In genomic region chr10:33483124-33483794, GRCh38 we compare ENCODE assay signal across 16 cellular contexts.
DNase-seq lines count a peak whose midpoint lies in the region; ATAC-seq and TF ChIP-seq lines count a peak whose summit lies in the region.
"Had no signal": no experiment of that assay in that cellular context is flagged by ENCODE, and none has a peak within 500 bp of the region (broad histone marks: within the 10 kb centered on the region; RNA-seq: fewer than 3 reads in every experiment).

No MANE protein-coding gene starts in this region.

- no peaks in the 10 kb centered on the region for H3K36me3 ChIP-seq in prostate gland
- H3K36me3 ChIP-seq: tibial artery had no signal

- intact Hi-C loops in prostate gland (cut with DNase I) = no loop called here

- no peaks in the 10 kb centered on the region for H3K27me3 ChIP-seq in prostate gland (replicated peaks; ENCODE audit: insufficient read depth)
- H3K27me3 ChIP-seq: tibial artery had no signal

- TF ChIP-seq CTCF in chondrocyte (IDR thresholded peaks at IDR 0.05) (no peak), prostate gland (IDR thresholded peaks at IDR 0.05) (no peak)

- H3K4me3 Mint-ChIP-seq in chondrocyte (ENCODE audit: unreplicated experiment) = no peak overlapping the region
- no peak overlapping the region for H3K4me3 Mint-ChIP-seq in activated T-cell treated with anti-CD3 and anti-CD28 coated beads, Interleukin-2, amount 50 U/mL, for 72 hours
- H3K4me3 Mint-ChIP-seq: activated naive CD4-positive, alpha-beta T cell treated with anti-CD3 and anti-CD28 coated beads, Interleukin-2, amount 50 U/mL, for 24 hours had no signal

- no peaks in the 10 kb centered on the region for H3K9me3 Mint-ChIP-seq in chondrocyte (ENCODE audit: low read depth)
- H3K9me3 Mint-ChIP-seq in activated T-cell treated with anti-CD3 and anti-CD28 coated beads, Interleukin-2, amount 50 U/mL, for 72 hours = no peaks in the 10 kb centered on the region
- H3K9me3 Mint-ChIP-seq: activated naive CD4-positive, alpha-beta T cell treated with anti-CD3 and anti-CD28 coated beads, Interleukin-2, amount 50 U/mL, for 24 hours had no signal

- no peak overlapping the region for H3K4me3 ChIP-seq in prostate gland
- H3K4me3 ChIP-seq: A549, lung, tibial artery had no signal

- ATAC-seq in left lobe of liver (no peak), HG03342 (IDR thresholded peaks at IDR 0.05; ENCODE audit: unreplicated experiment) (no peak)
- no peak for ATAC-seq in activated T-cell treated with anti-CD3 and anti-CD28 coated beads, Interleukin-2, amount 50 U/mL, for 72 hours (replicated peaks in 1 of 2)
- ATAC-seq: A549 had no signal

- no peak overlapping the region for H3K27ac ChIP-seq in prostate gland
- H3K27ac ChIP-seq: tibial artery had no signal

- TF ChIP-seq POLR2A in prostate gland (IDR thresholded peaks at IDR 0.05) = no peak

- peaks cover 39% of the 10 kb centered on the region for H3K4me1 Mint-ChIP-seq in chondrocyte (ENCODE audit: low read depth)
- peaks cover 14% of the 10 kb centered on the region for H3K4me1 Mint-ChIP-seq in activated T-cell treated with anti-CD3 and anti-CD28 coated beads, Interleukin-2, amount 50 U/mL, for 72 hours (ENCODE audit: low read depth)

- H3K36me3 Mint-ChIP-seq in chondrocyte (ENCODE audit: low read depth) = no peaks in the 10 kb centered on the region
- no peaks in the 10 kb centered on the region for H3K36me3 Mint-ChIP-seq in activated T-cell treated with anti-CD3 and anti-CD28 coated beads, Interleukin-2, amount 50 U/mL, for 72 hours (ENCODE audit: insufficient read depth in 2 of 2)
- H3K36me3 Mint-ChIP-seq: activated naive CD4-positive, alpha-beta T cell treated with anti-CD3 and anti-CD28 coated beads, Interleukin-2, amount 50 U/mL, for 24 hours had no signal

- H3K27ac Mint-ChIP-seq in chondrocyte (ENCODE audit: unreplicated experiment) = peak overlapping the region; percentile 5
- no peak overlapping the region for H3K27ac Mint-ChIP-seq in activated T-cell treated with anti-CD3 and anti-CD28 coated beads, Interleukin-2, amount 50 U/mL, for 72 hours
- H3K27ac Mint-ChIP-seq: activated naive CD4-positive, alpha-beta T cell treated with anti-CD3 and anti-CD28 coated beads, Interleukin-2, amount 50 U/mL, for 24 hours had no signal

- no peaks in the 10 kb centered on the region for H3K4me1 ChIP-seq in prostate gland (replicated peaks)

- no peaks in the 10 kb centered on the region for H3K27me3 Mint-ChIP-seq in chondrocyte (ENCODE audit: low read depth)
- no peaks in the 10 kb centered on the region for H3K27me3 Mint-ChIP-seq in activated T-cell treated with anti-CD3 and anti-CD28 coated beads, Interleukin-2, amount 50 U/mL, for 72 hours (ENCODE audit: low read depth)

- H3K9me3 ChIP-seq in prostate gland = no peaks in the 10 kb centered on the region
- H3K9me3 ChIP-seq: A549, tibial artery had no signal

- 73% methylated on average over 5 of the region's 5 CpGs for WGBS in prostate gland

- DNase-seq in NCI-H82 (lab: John Stamatoyannopoulos, UW) (peak; percentile 35), NCI-H82 treated with DMSO at 0.1 percent for 48 hours (lab: John Stamatoyannopoulos, UW; ENCODE audit: unreplicated experiment) (no peak), NCI-H345 treated with DMSO at 0.1 percent for 48 hours (lab: John Stamatoyannopoulos, UW; ENCODE audit: unreplicated experiment) (peak; percentile 73), chondrocyte (ENCODE audit: low spot score) (no peak), prostate gland (ENCODE audit: low spot score) (no peak), left lobe of liver (ENCODE audit: low spot score) (no peak)
- DNase-seq in activated T-cell treated with anti-CD3 and anti-CD28 coated beads, Interleukin-2, amount 50 U/mL, for 72 hours = no peak
- DNase-seq: central memory CD4-positive, alpha-beta T cell; GOT3; occipital lobe; stimulated activated CD4-positive, alpha-beta T cell treated with anti-CD3 and anti-CD28 coated beads, Interleukin-12 subunit alpha, Interleukin-12 subunit beta, amount 100 ng/mL, for 4 hours; tibial artery had no signal

Comparison
In these comparisons a context has a peak if more than half of its experiments do, and no peak if none do; other contexts are left out.
1. DNase-seq: peak in NCI-H82 (single experiment) and NCI-H345 treated with DMSO at 0.1 percent for 48 hours (single experiment); none in NCI-H82 treated with DMSO at 0.1 percent for 48 hours (single experiment), chondrocyte (single experiment), prostate gland (single experiment), left lobe of liver (single experiment) and activated T-cell treated with anti-CD3 and anti-CD28 coated beads, Interleukin-2, amount 50 U/mL, for 72 hours (0 of 2).